In the genomic region with DNA sequence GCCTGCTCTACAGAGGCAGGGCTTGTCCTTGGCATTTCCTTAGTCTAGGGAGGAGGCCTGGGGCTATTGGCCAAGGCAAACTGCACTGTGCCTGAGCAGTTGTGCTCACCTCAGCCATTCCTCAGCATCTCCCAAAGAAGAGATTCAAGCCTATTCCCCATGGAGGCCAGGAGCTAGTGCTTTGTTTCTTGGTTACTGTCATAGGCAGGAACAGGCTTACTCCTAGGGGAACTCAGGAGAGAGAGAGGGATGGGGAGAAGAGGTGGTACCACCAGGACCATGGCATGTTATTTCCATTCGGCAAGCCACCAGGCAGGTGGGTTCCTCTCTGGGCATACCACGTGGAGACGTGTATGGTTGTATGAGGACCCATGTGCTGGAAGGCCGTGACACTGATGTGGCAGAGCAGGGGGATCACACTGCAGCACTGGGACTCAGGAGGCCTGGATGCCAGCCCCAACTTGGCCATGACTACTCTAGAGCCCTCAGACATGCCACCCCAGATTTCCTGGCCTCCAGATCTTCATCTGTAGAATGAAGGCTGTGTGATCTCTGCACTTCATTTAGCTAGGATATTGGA, we compare ENCODE assay signal across 30 cellular contexts.
"Had no signal": no experiment of that assay in that cellular context is flagged by ENCODE, and none has a peak within 500 bp of the region (broad histone marks: within the 10 kb centered on the region; RNA-seq: fewer than 3 reads in every experiment).

No MANE protein-coding gene starts in this region.

- H3K4me1 Mint-ChIP-seq: activated T-helper 17 cell treated with anti-CD3 and anti-CD28 coated beads, Interleukin-2, amount 50 U/mL, for 72 hours; central memory CD8-positive, alpha-beta T cell had no signal

- H3K27ac Mint-ChIP-seq: activated T-helper 17 cell treated with anti-CD3 and anti-CD28 coated beads, Interleukin-2, amount 50 U/mL, for 72 hours; dendritic cell treated with granulocyte-macrophage colony-stimulating factor and Interleukin-4, amounts not matched to agents 40 ng/mL and 50 ng/mL, for 4 days; stimulated activated memory B cell treated with anti-CD40 and anti-IgM and Interleukin-4, amounts not matched to agents 10 μg/mL and 1 μg/mL and 100 μg/mL, for 72 hours had no signal

- ATAC-seq: activated T-cell treated with anti-CD3 and anti-CD28 coated beads, Interleukin-2, amount 50 U/mL, for 4 hours; activated T-helper 17 cell treated with anti-CD3 and anti-CD28 coated beads, Interleukin-2, amount 50 U/mL, for 72 hours; left cardiac atrium; stimulated activated memory B cell treated with anti-CD40 and anti-IgM and Interleukin-4, amounts not matched to agents 10 μg/mL and 1 μg/mL and 100 μg/mL, for 72 hours; stimulated activated naive CD8-positive, alpha-beta T cell treated with anti-CD3 and anti-CD28 coated beads, Interleukin-15, amount 100 ng/mL, for 72 hours had no signal

- H3K4me3 Mint-ChIP-seq: activated T-cell treated with anti-CD3 and anti-CD28 coated beads, Interleukin-2, amount 50 U/mL, for 4 hours; activated T-helper 17 cell treated with anti-CD3 and anti-CD28 coated beads, Interleukin-2, amount 50 U/mL, for 72 hours; central memory CD8-positive, alpha-beta T cell; dendritic cell treated with granulocyte-macrophage colony-stimulating factor and Interleukin-4, amounts not matched to agents 40 ng/mL and 50 ng/mL, for 4 days; stimulated activated memory B cell treated with anti-CD40 and anti-IgM and Interleukin-4, amounts not matched to agents 10 μg/mL and 1 μg/mL and 100 μg/mL, for 72 hours; stimulated activated naive CD8-positive, alpha-beta T cell treated with anti-CD3 and anti-CD28 coated beads, Interleukin-15, amount 100 ng/mL, for 72 hours had no signal

- H3K9me3 ChIP-seq: esophagus squamous epithelium, neutrophil, prostate gland, sigmoid colon, thyroid gland, upper lobe of left lung had no signal

- H3K36me3 ChIP-seq: brain microvascular endothelial cell, esophagus squamous epithelium, neutrophil, prostate gland, sigmoid colon, thyroid gland, upper lobe of left lung had no signal

- H3K4me3 ChIP-seq: esophagus squamous epithelium, prostate gland, sigmoid colon, smooth muscle cell, thyroid gland, upper lobe of left lung had no signal

- H3K4me1 ChIP-seq: prostate gland, upper lobe of left lung had no signal

- H3K9me3 Mint-ChIP-seq: activated T-cell treated with anti-CD3 and anti-CD28 coated beads, Interleukin-2, amount 50 U/mL, for 4 hours; activated T-helper 17 cell treated with anti-CD3 and anti-CD28 coated beads, Interleukin-2, amount 50 U/mL, for 72 hours; central memory CD8-positive, alpha-beta T cell; dendritic cell treated with granulocyte-macrophage colony-stimulating factor and Interleukin-4, amounts not matched to agents 40 ng/mL and 50 ng/mL, for 4 days; nephron; stimulated activated memory B cell treated with anti-CD40 and anti-IgM and Interleukin-4, amounts not matched to agents 10 μg/mL and 1 μg/mL and 100 μg/mL, for 72 hours; stimulated activated naive CD8-positive, alpha-beta T cell treated with anti-CD3 and anti-CD28 coated beads, Interleukin-15, amount 100 ng/mL, for 72 hours had no signal

- H3K36me3 Mint-ChIP-seq: stimulated activated memory B cell treated with anti-CD40 and anti-IgM and Interleukin-4, amounts not matched to agents 10 μg/mL and 1 μg/mL and 100 μg/mL, for 72 hours had no signal

- H3K27me3 Mint-ChIP-seq: activated T-helper 17 cell treated with anti-CD3 and anti-CD28 coated beads, Interleukin-2, amount 50 U/mL, for 72 hours; dendritic cell treated with granulocyte-macrophage colony-stimulating factor and Interleukin-4, amounts not matched to agents 40 ng/mL and 50 ng/mL, for 4 days; stimulated activated naive CD8-positive, alpha-beta T cell treated with anti-CD3 and anti-CD28 coated beads, Interleukin-15, amount 100 ng/mL, for 72 hours had no signal

- DNase-seq: activated CD4-positive, alpha-beta T cell treated with anti-CD3 and anti-CD28 coated beads for 4 hours; activated CD4-positive, alpha-beta T cell treated with anti-CD3 and anti-CD28 coated beads, Interleukin-2, amount 50 U/mL, for 4 hours; activated gamma-delta T cell treated with Interleukin-2 at 50 U/mL for 16 hours; activated naive CD4-positive, alpha-beta T cell treated with anti-CD3 and anti-CD28 coated beads, Interleukin-2, amount 50 U/mL, for 16 hours; activated T-cell treated with anti-CD3 and anti-CD28 coated beads, Interleukin-2, amount 50 U/mL, for 4 hours; amniotic stem cell; brain microvascular endothelial cell; effector CD4-positive, alpha-beta T cell; esophagus squamous epithelium; foreskin melanocyte; left cardiac atrium; mammary epithelial cell; retina; sigmoid colon; stimulated activated CD4-positive, alpha-beta T cell treated with anti-CD3 and anti-CD28 coated beads, Interleukin-1b, Interleukin-23, amount 100 ng/mL, for 48 hours; stimulated activated CD4-positive, alpha-beta T cell treated with anti-CD3 and anti-CD28 coated beads, Interleukin-4, amount 100 ng/mL, for 4 hours; stimulated activated CD8-positive, alpha-beta memory T cell treated with anti-CD3 and anti-CD28 coated beads, Interleukin-4, amount 100 ng/mL, for 48 hours; stimulated activated naive CD8-positive, alpha-beta T cell treated with anti-CD3 and anti-CD28 coated beads, Interleukin-15, amount 100 ng/mL, for 72 hours; thyroid gland; upper lobe of left lung had no signal

- H3K4me2 ChIP-seq: smooth muscle cell had no signal

- H3K27me3 ChIP-seq: brain microvascular endothelial cell, esophagus squamous epithelium, sigmoid colon, thyroid gland, upper lobe of left lung had no signal

- H3K27ac ChIP-seq: brain microvascular endothelial cell, epithelial cell of prostate, neutrophil, prostate gland, sigmoid colon, thyroid gland, upper lobe of left lung, VCaP had no signal
